Comparison of ENCODE assay signal across 23 cellular contexts in the genomic region with DNA sequence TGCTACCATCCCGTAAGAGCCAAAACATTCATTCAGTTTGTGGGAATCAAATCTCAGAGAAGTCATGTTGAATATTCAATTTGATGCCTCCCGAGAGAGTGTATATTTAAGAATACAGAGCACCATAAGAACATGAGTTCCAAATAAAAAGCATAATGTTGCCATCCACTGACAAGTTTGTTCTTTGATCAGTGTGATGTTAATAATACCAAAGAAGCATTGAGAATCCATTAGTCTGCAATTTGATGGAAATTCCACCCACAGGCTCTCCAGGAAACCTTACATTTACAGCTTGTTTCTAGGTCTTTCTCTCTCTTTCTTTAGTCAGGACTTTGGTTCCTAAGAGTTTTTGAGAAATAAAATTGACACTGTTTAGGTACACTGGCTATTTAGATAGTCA.
"Had no signal": no experiment of that assay in that cellular context is flagged by ENCODE, and none has a peak within 500 bp of the region (broad histone marks: within the 10 kb centered on the region; RNA-seq: fewer than 3 reads in every experiment).

No MANE protein-coding gene starts in this region.

- H3K4me1 ChIP-seq: colonic mucosa, esophagus squamous epithelium, gastrocnemius medialis, heart right ventricle, left lung, lower lobe of right lung had no signal

- H3K9me3 Mint-ChIP-seq: dendritic cell treated with granulocyte-macrophage colony-stimulating factor and Interleukin-4, amounts not matched to agents 40 ng/mL and 50 ng/mL, for 4 days had no signal

- H3K27me3 ChIP-seq: colonic mucosa, esophagus squamous epithelium, gastrocnemius medialis, left lung had no signal

- ATAC-seq: esophagus mucosa, gastrocnemius medialis, heart right ventricle, left cardiac atrium, left lung, left ventricle myocardium superior, lower lobe of right lung had no signal

- H3K9me3 ChIP-seq: colonic mucosa, esophagus squamous epithelium, gastrocnemius medialis, lower lobe of right lung had no signal

- H3K4me3 ChIP-seq: colonic mucosa, esophagus squamous epithelium, gastrocnemius medialis, heart right ventricle, left lung, lower lobe of right lung had no signal

- H3K27ac ChIP-seq: colonic mucosa, epithelial cell of prostate, gastrocnemius medialis, heart right ventricle, left lung, lower lobe of right lung had no signal

- H3K27ac Mint-ChIP-seq: dendritic cell treated with granulocyte-macrophage colony-stimulating factor and Interleukin-4, amounts not matched to agents 40 ng/mL and 50 ng/mL, for 4 days had no signal

- H3K27me3 Mint-ChIP-seq: dendritic cell treated with granulocyte-macrophage colony-stimulating factor and Interleukin-4, amounts not matched to agents 40 ng/mL and 50 ng/mL, for 4 days had no signal

- H3K36me3 ChIP-seq: colonic mucosa, esophagus squamous epithelium, gastrocnemius medialis, heart right ventricle, left lung, lower lobe of right lung had no signal

- DNase-seq: cerebellar nuclear complex; colonic mucosa; cortex of kidney; effector CD4-positive, alpha-beta T cell; effector memory CD4-positive, alpha-beta T cell; erythroblast; esophagus squamous epithelium; foreskin fibroblast; foreskin melanocyte; gastrocnemius medialis; glutamatergic neuron; head of caudate nucleus; heart right ventricle; hippocampal formation; left cardiac atrium; left lung; left ventricle myocardium superior; lower lobe of right lung; mesenchymal stem cell; midbrain had no signal

- H3K4me3 Mint-ChIP-seq: dendritic cell treated with granulocyte-macrophage colony-stimulating factor and Interleukin-4, amounts not matched to agents 40 ng/mL and 50 ng/mL, for 4 days had no signal
